Comparison of ENCODE assay signal across 21 cellular contexts in the genomic region with DNA sequence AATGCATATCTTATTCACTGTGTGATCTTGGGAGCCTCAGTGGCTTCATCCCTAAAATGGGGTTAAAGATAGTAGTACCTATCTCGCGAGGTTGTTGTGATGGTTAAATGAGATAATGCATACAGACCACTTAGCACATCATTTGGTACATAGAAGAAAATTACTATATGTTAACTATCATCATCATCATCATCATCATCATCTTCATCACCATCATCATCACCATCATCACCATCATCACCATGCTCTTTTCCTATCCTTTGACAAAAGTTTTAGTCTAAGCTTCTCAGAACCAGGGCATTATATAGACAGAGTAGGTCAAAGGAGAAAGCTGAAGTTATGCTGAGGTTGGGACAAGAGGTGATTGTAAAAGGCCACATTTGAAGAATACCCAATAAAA.
A peak's percentile ranks its signal among the peaks of the same experiment; 100 is the strongest.
DNase-seq lines count a peak whose midpoint lies in the region; ATAC-seq, FAIRE-seq and TF ChIP-seq lines count a peak whose summit lies in the region.
"Had no signal": no experiment of that assay in that cellular context is flagged by ENCODE, and none has a peak within 500 bp of the region (broad histone marks: within the 10 kb centered on the region; RNA-seq: fewer than 3 reads in every experiment).

No MANE protein-coding gene starts in this region.

- H2AFZ ChIP-seq in OCI-LY3 (ENCODE audit: low read depth, low read length): no peak overlapping the region
- H2AFZ ChIP-seq: GM23248 had no signal

- DNase-seq in GM18507 (ENCODE audit: extremely low spot score, insufficient read length, low read depth) (no peak), small intestine (no peak), spleen (no peak), SJCRH30 (no peak)
- DNase-seq in NK-92 treated with Interleukin-12 subunit alpha and Interleukin-12 subunit beta, amount 100 ng/mL, for 24 hours (lab: John Stamatoyannopoulos, UW): no peak
- DNase-seq: C1 segment of cervical spinal cord; Calu3; CD4-positive, alpha-beta memory T cell; COR-L47; DMS153; DND-41; EL; GDM1; GM23248; H7; HCEC 1CT had no signal

- H3K9ac ChIP-seq in OCI-LY3 (ENCODE audit: low read length): no peak overlapping the region
- H3K9ac ChIP-seq: GM23248 had no signal

- intact Hi-C loops in spleen (cut with DNase I; ENCODE audit: low total_unique reads): no loop called here

- H4K20me1 ChIP-seq in DOHH2 (ENCODE audit: control insufficient read depth, insufficient read depth, low read depth, low read length) (no peaks in the 10 kb centered on the region), OCI-LY3 (ENCODE audit: insufficient read depth, low read length) (no peaks in the 10 kb centered on the region)

- 92 to 97% (median 96%) methylated on average over 2 of the region's 2 CpGs for WGBS in small intestine, 3 donors
- 93 to 100% (median 97%) methylated on average over 2 of the region's 2 CpGs for WGBS in spleen, 5 donors

- H3K9me3 ChIP-seq in DOHH2 (ENCODE audit: control insufficient read depth, insufficient read depth, low read length) (no peaks in the 10 kb centered on the region), OCI-LY3 (ENCODE audit: insufficient read depth, low read length) (no peaks in the 10 kb centered on the region), small intestine (ENCODE audit: control insufficient read depth, low read depth) (no peaks in the 10 kb centered on the region), spleen (no peaks in the 10 kb centered on the region), SJCRH30 (replicated peaks) (no peaks in the 10 kb centered on the region)

- H3K9me2 ChIP-seq in DOHH2 (replicated peaks; ENCODE audit: control insufficient read depth, low read length): no peaks in the 10 kb centered on the region

- no peak for ATAC-seq in HG03280 (IDR thresholded peaks at IDR 0.05; ENCODE audit: unreplicated experiment)

- peak; percentile 44 for FAIRE-seq in GM18507 (lab: Jason Lieb, UNC)
- FAIRE-seq in small intestine (lab: Jason Lieb, UNC): peak; percentile 10
- FAIRE-seq: GM12878, H1 had no signal

- TF ChIP-seq CTCF in DOHH2 (IDR thresholded peaks at IDR 0.05; ENCODE audit: low read depth, low read length, poor library complexity, severe bottlenecking) (no peak), OCI-LY3 (IDR thresholded peaks at IDR 0.05; ENCODE audit: low read depth, low read length) (no peak), spleen (IDR thresholded peaks at IDR 0.05 in 8 of 11, conservative IDR thresholded peaks at IDR 0.05 in 3 of 11) (no peak)

- H3K36me3 ChIP-seq in DOHH2 (ENCODE audit: control insufficient read depth, low read length) (no peaks in the 10 kb centered on the region), OCI-LY3 (replicated peaks; ENCODE audit: low read depth, low read length) (no peaks in the 10 kb centered on the region), small intestine (ENCODE audit: control insufficient read depth in 2 of 2, insufficient read depth in 2 of 2, low read length in 2 of 2) (no peaks in the 10 kb centered on the region), spleen (no peaks in the 10 kb centered on the region), SJCRH30 (no peaks in the 10 kb centered on the region)

- H3K79me2 ChIP-seq in DOHH2 (ENCODE audit: control insufficient read depth, low read length) (no peaks in the 10 kb centered on the region), OCI-LY3 (ENCODE audit: low read length) (no peaks in the 10 kb centered on the region)

- H3K4me3 ChIP-seq in DOHH2 (ENCODE audit: low read length) (peak overlapping the region; percentile 32), OCI-LY3 (ENCODE audit: low read length) (no peak overlapping the region), small intestine (ENCODE audit: low read depth in 1 of 2, low read length in 2 of 2) (no peak overlapping the region), spleen (no peak overlapping the region), SJCRH30 (no peak overlapping the region)
- H3K4me3 ChIP-seq: GM12878, GM23248 had no signal

- H3K4me2 ChIP-seq in DOHH2 (ENCODE audit: low read length): peak overlapping the region; percentile 45
- H3K4me2 ChIP-seq in OCI-LY3 (ENCODE audit: low read length): peak overlapping the region; percentile 37

- no peak for TF ChIP-seq POLR2A in spleen (IDR thresholded peaks at IDR 0.05)

- H3K27me3 ChIP-seq in DOHH2 (ENCODE audit: control insufficient read depth, low read length): no peaks in the 10 kb centered on the region
- H3K27me3 ChIP-seq in OCI-LY3 (ENCODE audit: low read depth, low read length): no peaks in the 10 kb centered on the region
- no peaks in the 10 kb centered on the region for H3K27me3 ChIP-seq in small intestine (ENCODE audit: control insufficient read depth in 2 of 2, insufficient read depth in 2 of 2, low read length in 2 of 2)
- no peaks in the 10 kb centered on the region for H3K27me3 ChIP-seq in spleen (replicated peaks in 1 of 7)
- no peaks in the 10 kb centered on the region for H3K27me3 ChIP-seq in SJCRH30

- peaks cover 33% of the 10 kb centered on the region for H3K4me1 ChIP-seq in DOHH2 (ENCODE audit: control insufficient read depth, low read length)
- H3K4me1 ChIP-seq in OCI-LY3 (ENCODE audit: low read length): peaks cover 32% of the 10 kb centered on the region
- H3K4me1 ChIP-seq in small intestine (ENCODE audit: control insufficient read depth in 2 of 2, insufficient read depth in 1 of 2, low read depth in 1 of 2, low read length in 1 of 2): no peaks in the 10 kb centered on the region
- no peaks in the 10 kb centered on the region for H3K4me1 ChIP-seq in spleen
- no peaks in the 10 kb centered on the region for H3K4me1 ChIP-seq in SJCRH30

- no peaks in the 10 kb centered on the region for H3F3A ChIP-seq in DOHH2 (ENCODE audit: control insufficient read depth, insufficient read depth)

- H3K27ac ChIP-seq in DOHH2 (ENCODE audit: low read depth, low read length) (peak overlapping the region; percentile 85), OCI-LY3 (ENCODE audit: low read length) (peak overlapping the region; percentile 77), small intestine (ENCODE audit: low read depth in 1 of 2, low read length in 1 of 2) (no peak overlapping the region), spleen (no peak overlapping the region), SJCRH30 (no peak overlapping the region)
- H3K27ac ChIP-seq: GM23248 had no signal

Comparison
In these comparisons a context has a peak if more than half of its experiments do, and no peak if none do; other contexts are left out.
1. H3K27ac ChIP-seq: peak in DOHH2 (single experiment) and OCI-LY3 (single experiment); none in small intestine (0 of 2), spleen (0 of 8) and SJCRH30 (single experiment).